In genomic region chr14:35414365-35414764, GRCh38 we compare ENCODE assay signal across 14 cellular contexts. TPM values are rescaled to one million over a fixed set of nuclear protein-coding genes. Genes with fewer than 3 reads are reported as not detected.
A peak's percentile ranks its signal among the peaks of the same experiment; 100 is the strongest.
DNase-seq lines count a peak whose midpoint lies in the region; ATAC-seq, FAIRE-seq and TF ChIP-seq lines count a peak whose summit lies in the region.
"Had no signal": no experiment of that assay in that cellular context is flagged by ENCODE, and none has a peak within 500 bp of the region (broad histone marks: within the 10 kb centered on the region; RNA-seq: fewer than 3 reads in every experiment).

No MANE protein-coding gene starts in this region.

- peaks cover 18% of the 10 kb centered on the region for H3K4me1 ChIP-seq in upper lobe of right lung
- H3K4me1 ChIP-seq: neural progenitor cell had no signal

- intact Hi-C loops in upper lobe of right lung (cut with DNase I) (loop anchor here (10.0 kb wide), 1 partner anchor 200 kb away; no protein-coding TSS in a partner anchor), posterior vena cava (cut with DNase I) (loop anchor here in 1 of 2 donors (10.0 kb wide), 2 partner anchors 160 to 290 kb away; partner anchors contain the start of genes PPP2R3C and PRORP)

- no peak for TF ChIP-seq CTCF in upper lobe of right lung (IDR thresholded peaks at IDR 0.05)

- DNase-seq in activated naive CD8-positive, alpha-beta T cell treated with anti-CD3 and anti-CD28 coated beads, Interleukin-2, amount 50 U/mL, for 24 hours, result no peak
- no peak for DNase-seq in activated naive CD8-positive, alpha-beta T cell treated with anti-CD3 and anti-CD28 coated beads for 36 hours
- no peak for DNase-seq in central memory CD8-positive, alpha-beta T cell (ENCODE audit: low spot score in 2 of 2)
- no peak for DNase-seq in left lobe of liver (ENCODE audit: low spot score)
- DNase-seq in upper lobe of right lung, result no peak
- no peak for DNase-seq in posterior vena cava (ENCODE audit: low spot score)
- no peak for DNase-seq in GM19239 (ENCODE audit: insufficient read length, low spot score)
- DNase-seq: NCI-H1694 treated with DMSO at 0.1 percent for 48 hours; stimulated activated CD4-positive, alpha-beta T cell treated with anti-CD3 and anti-CD28 coated beads, Interleukin-1b, Interleukin-23, amount 100 ng/mL, for 48 hours; stimulated activated naive CD4-positive, alpha-beta T cell treated with Interleukin-2 at 50 U/mL for 16 hours; T-helper 9 cell had no signal

- H3K36me3 Mint-ChIP-seq in activated naive CD8-positive, alpha-beta T cell treated with anti-CD3 and anti-CD28 coated beads, Interleukin-2, amount 50 U/mL, for 24 hours (ENCODE audit: low read depth), result peaks cover 3% of the 10 kb centered on the region
- no peaks in the 10 kb centered on the region for H3K36me3 Mint-ChIP-seq in activated naive CD8-positive, alpha-beta T cell treated with anti-CD3 and anti-CD28 coated beads for 36 hours
- H3K36me3 Mint-ChIP-seq in central memory CD8-positive, alpha-beta T cell (ENCODE audit: insufficient read depth), result peaks cover 5% of the 10 kb centered on the region
- H3K36me3 Mint-ChIP-seq: neural progenitor cell had no signal

- no peaks in the 10 kb centered on the region for H3K27me3 ChIP-seq in upper lobe of right lung
- H3K27me3 ChIP-seq: neural progenitor cell had no signal

- peaks cover 3% of the 10 kb centered on the region for H3K27me3 Mint-ChIP-seq in activated naive CD8-positive, alpha-beta T cell treated with anti-CD3 and anti-CD28 coated beads, Interleukin-2, amount 50 U/mL, for 24 hours
- H3K27me3 Mint-ChIP-seq in activated naive CD8-positive, alpha-beta T cell treated with anti-CD3 and anti-CD28 coated beads for 36 hours, result no peaks in the 10 kb centered on the region
- H3K27me3 Mint-ChIP-seq in central memory CD8-positive, alpha-beta T cell, result no peaks in the 10 kb centered on the region

- ATAC-seq in activated naive CD8-positive, alpha-beta T cell treated with anti-CD3 and anti-CD28 coated beads, Interleukin-2, amount 50 U/mL, for 24 hours, result no peak
- no peak for ATAC-seq in central memory CD8-positive, alpha-beta T cell (replicated peaks; ENCODE audit: extremely low read depth, poor library complexity, severe bottlenecking)
- ATAC-seq in left lobe of liver (peak; percentile 37), upper lobe of right lung (peak; percentile 60), GM19397 (IDR thresholded peaks at IDR 0.05; ENCODE audit: unreplicated experiment) (no peak)

- no peaks in the 10 kb centered on the region for H3K9me3 ChIP-seq in upper lobe of right lung
- H3K9me3 ChIP-seq: A549 had no signal

- no peak overlapping the region for H3K4me3 Mint-ChIP-seq in activated naive CD8-positive, alpha-beta T cell treated with anti-CD3 and anti-CD28 coated beads, Interleukin-2, amount 50 U/mL, for 24 hours
- H3K4me3 Mint-ChIP-seq in activated naive CD8-positive, alpha-beta T cell treated with anti-CD3 and anti-CD28 coated beads for 36 hours, result no peak overlapping the region
- no peak overlapping the region for H3K4me3 Mint-ChIP-seq in central memory CD8-positive, alpha-beta T cell
- H3K4me3 Mint-ChIP-seq: neural progenitor cell had no signal

- peak overlapping the region; percentile 9 for H3K27ac Mint-ChIP-seq in activated naive CD8-positive, alpha-beta T cell treated with anti-CD3 and anti-CD28 coated beads, Interleukin-2, amount 50 U/mL, for 24 hours
- no peak overlapping the region for H3K27ac Mint-ChIP-seq in activated naive CD8-positive, alpha-beta T cell treated with anti-CD3 and anti-CD28 coated beads for 36 hours
- H3K27ac Mint-ChIP-seq in central memory CD8-positive, alpha-beta T cell (ENCODE audit: low read depth), result peak overlapping the region; percentile 92
- H3K27ac Mint-ChIP-seq: neural progenitor cell had no signal

- no peak for FAIRE-seq in GM19239 (lab: Jason Lieb, UNC)
- FAIRE-seq: A549 had no signal

- H3K4me1 Mint-ChIP-seq in activated naive CD8-positive, alpha-beta T cell treated with anti-CD3 and anti-CD28 coated beads, Interleukin-2, amount 50 U/mL, for 24 hours, result peaks cover 57% of the 10 kb centered on the region
- H3K4me1 Mint-ChIP-seq in activated naive CD8-positive, alpha-beta T cell treated with anti-CD3 and anti-CD28 coated beads for 36 hours, result peaks cover 48% of the 10 kb centered on the region
- H3K4me1 Mint-ChIP-seq in central memory CD8-positive, alpha-beta T cell, result peaks cover 45% of the 10 kb centered on the region

- H3K4me3 ChIP-seq in upper lobe of right lung, result no peak overlapping the region
- H3K4me3 ChIP-seq: A549, neural progenitor cell had no signal

- no peaks in the 10 kb centered on the region for H3K9me3 Mint-ChIP-seq in activated naive CD8-positive, alpha-beta T cell treated with anti-CD3 and anti-CD28 coated beads, Interleukin-2, amount 50 U/mL, for 24 hours
- H3K9me3 Mint-ChIP-seq in activated naive CD8-positive, alpha-beta T cell treated with anti-CD3 and anti-CD28 coated beads for 36 hours, result no peaks in the 10 kb centered on the region
- H3K9me3 Mint-ChIP-seq in central memory CD8-positive, alpha-beta T cell, result no peaks in the 10 kb centered on the region
- H3K9me3 Mint-ChIP-seq: neural progenitor cell had no signal

- H3K27ac ChIP-seq in upper lobe of right lung, result peak overlapping the region; percentile 55
- H3K27ac ChIP-seq: neural progenitor cell had no signal

- no peaks in the 10 kb centered on the region for H3K36me3 ChIP-seq in upper lobe of right lung
- H3K36me3 ChIP-seq: neural progenitor cell had no signal

RNA-seq across cellular contexts. Expression of gene NFKBIA, which starts 9.8 kb away (rescaled TPM):
- total RNA-seq in activated naive CD8-positive, alpha-beta T cell treated with anti-CD3 and anti-CD28 coated beads for 36 hours, result 100 to 1,000 TPM; 395 to 400 TPM
- total RNA-seq in left lobe of liver (116 TPM), upper lobe of right lung (361 TPM), posterior vena cava (100 to 1,000 TPM in 1 of 2 donors, 10 to 100 TPM in 1; 87.1 to 127 TPM)

Comparison
In these comparisons a context has a peak if more than half of its experiments do, and no peak if none do; other contexts are left out.
1. ATAC-seq: peak in left lobe of liver (single experiment) and upper lobe of right lung (single experiment); none in activated naive CD8-positive, alpha-beta T cell treated with anti-CD3 and anti-CD28 coated beads, Interleukin-2, amount 50 U/mL, for 24 hours (single experiment), central memory CD8-positive, alpha-beta T cell (single experiment) and GM19397 (single experiment).